Comparison of ENCODE assay signal across 33 cellular contexts in the genomic region with DNA sequence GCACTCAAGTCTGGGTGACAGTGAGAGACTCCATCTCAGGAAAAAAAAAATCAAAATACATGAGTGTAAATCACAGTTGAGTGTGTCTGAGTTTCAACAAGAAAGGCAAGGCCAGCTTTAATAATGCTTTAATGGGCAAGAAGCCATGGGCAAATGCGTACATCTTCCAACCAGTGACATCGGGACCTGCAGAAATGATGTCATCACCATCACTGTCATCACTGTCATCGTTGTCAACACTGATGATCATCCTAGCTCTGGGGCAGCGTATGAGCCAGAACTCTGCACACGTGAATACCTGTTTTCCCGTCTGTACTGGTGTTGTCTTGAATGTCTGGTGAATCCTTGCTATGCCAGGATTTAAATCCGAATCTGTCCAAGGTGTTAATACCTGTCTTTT.
A peak's percentile ranks its signal among the peaks of the same experiment; 100 is the strongest.
DNase-seq lines count a peak whose midpoint lies in the region; ATAC-seq, FAIRE-seq and TF ChIP-seq lines count a peak whose summit lies in the region.
"Had no signal": no experiment of that assay in that cellular context is flagged by ENCODE, and none has a peak within 500 bp of the region (broad histone marks: within the 10 kb centered on the region; RNA-seq: fewer than 3 reads in every experiment).

No MANE protein-coding gene starts in this region.

- H3K27ac ChIP-seq in HepG2 (ENCODE audit: extremely low read length, insufficient read depth, low read length), result no peak overlapping the region
- H3K27ac ChIP-seq in right lobe of liver, result no peak overlapping the region
- H3K27ac ChIP-seq in K562 (ENCODE audit: extremely low read depth, low read depth, low read length), result no peak overlapping the region
- no peak overlapping the region for H3K27ac ChIP-seq in heart left ventricle
- H3K27ac ChIP-seq: 22Rv1; A549; BLaER1; BLaER1 treated with 17β-estradiol and CSF1 and Interleukin-3, amounts not matched to agents 10 nM and 100 nM; C4-2B had no signal

- ATAC-seq in HepG2 (no peak), right lobe of liver (no peak), K562 (no peak), heart left ventricle (no peak), HG02884 (IDR thresholded peaks at IDR 0.05; ENCODE audit: unreplicated experiment) (no peak)
- ATAC-seq: A549; CD8-positive, alpha-beta T cell had no signal

- H3K36me3 ChIP-seq in HepG2 (replicated peaks in 1 of 2; ENCODE audit: control insufficient read depth in 1 of 2, insufficient read depth in 2 of 2, low read length in 2 of 2) (no peaks in the 10 kb centered on the region), right lobe of liver (no peaks in the 10 kb centered on the region), K562 (ENCODE audit: control insufficient read depth, insufficient read depth, low read length) (no peaks in the 10 kb centered on the region), bronchial epithelial cell (ENCODE audit: control insufficient read depth, insufficient read depth, low read length) (no peaks in the 10 kb centered on the region), heart left ventricle (no peaks in the 10 kb centered on the region)
- H3K36me3 ChIP-seq: BE2C; BLaER1; BLaER1 treated with 17β-estradiol and CSF1 and Interleukin-3, amounts not matched to agents 10 nM and 100 nM had no signal

- intact Hi-C loops in HepG2 (cut with micrococcal nuclease; ENCODE audit: unreplicated experiment), result no loop called here
- intact Hi-C loops in right lobe of liver (cut with DNase I), result no loop called here
- intact Hi-C loops in K562 (cut with micrococcal nuclease), result no loop called here
- intact Hi-C loops in heart left ventricle (cut with DNase I), result no loop called here

- BruUV-seq in HepG2 (replicated peaks; lab: Mats Ljungman, UMichigan) (no TSS peak), K562 (replicated peaks; lab: Mats Ljungman, UMichigan) (no TSS peak)

- WGBS in HepG2 (ENCODE audit: low lambda C conversion rate), result 18% methylated on average over 6 of the region's 7 CpGs
- 66% methylated on average over 6 of the region's 7 CpGs for WGBS in right lobe of liver (ENCODE audit: insufficient coverage, low coverage, low lambda C conversion rate, missing lambda C conversion rate)
- 0% methylated on average over 7 of the region's 7 CpGs for WGBS in K562 (ENCODE audit: insufficient coverage, low coverage, missing lambda C conversion rate)
- 77 to 85% (median 81%) methylated on average over 6 to 7 of the region's 7 CpGs for WGBS in heart left ventricle, 4 donors

- H4K20me1 ChIP-seq in HepG2 (ENCODE audit: insufficient read depth, low read length), result no peaks in the 10 kb centered on the region
- H4K20me1 ChIP-seq in K562 (replicated peaks; ENCODE audit: control insufficient read depth, insufficient read depth, low read length), result no peaks in the 10 kb centered on the region
- H4K20me1 ChIP-seq: BLaER1; BLaER1 treated with 17β-estradiol and CSF1 and Interleukin-3, amounts not matched to agents 10 nM and 100 nM had no signal

- POLR2A ChIA-PET in HepG2 (lab: Yijun Ruan, JAX), result no interaction called here
- POLR2A ChIA-PET in K562 (lab: Yijun Ruan, JAX), result no interaction called here

- H2AFZ ChIP-seq in HepG2 (ENCODE audit: low read length) (no peak overlapping the region), K562 (ENCODE audit: low read depth, low read length) (no peak overlapping the region)

- H3K4me3 ChIP-seq in HepG2 (replicated peaks in 1 of 3; ENCODE audit: insufficient read depth in 1 of 3, low read depth in 2 of 3, low read length in 3 of 3) (no peak overlapping the region), right lobe of liver (no peak overlapping the region), K562 (no peak overlapping the region), bronchial epithelial cell (ENCODE audit: low read depth, low read length) (no peak overlapping the region), heart left ventricle (no peak overlapping the region)
- H3K4me3 ChIP-seq: A549; BLaER1; BLaER1 treated with 17β-estradiol and CSF1 and Interleukin-3, amounts not matched to agents 10 nM and 100 nM had no signal

- H3K27me3 ChIP-seq in HepG2 (ENCODE audit: control insufficient read depth in 1 of 2, insufficient read depth in 2 of 2, low read length in 2 of 2) (peaks cover 2 to 66% of the 10 kb centered on the region in 2 experiments; a peak in 4 of 5 replicates), right lobe of liver (no peaks in the 10 kb centered on the region), K562 (ENCODE audit: control insufficient read depth in 2 of 2, insufficient read depth in 2 of 2, low read length in 2 of 2) (peaks cover 4 to 43% of the 10 kb centered on the region in 2 experiments; a peak in 4 of 5 replicates), bronchial epithelial cell (ENCODE audit: control insufficient read depth, insufficient read depth, low read length) (no peaks in the 10 kb centered on the region), heart left ventricle (peaks cover 0 to 9% (median 0%) of the 10 kb centered on the region in 9 donors)
- H3K27me3 ChIP-seq: BE2C; BLaER1; BLaER1 treated with 17β-estradiol and CSF1 and Interleukin-3, amounts not matched to agents 10 nM and 100 nM had no signal

- H3K9me3 ChIP-seq in HepG2 (ENCODE audit: low read length) (no peaks in the 10 kb centered on the region), right lobe of liver (no peaks in the 10 kb centered on the region), K562 (replicated peaks; ENCODE audit: control insufficient read depth, insufficient read depth, low read depth, low read length) (no peaks in the 10 kb centered on the region), heart left ventricle (no peaks in the 10 kb centered on the region)
- H3K9me3 ChIP-seq: A549, Caco-2 had no signal

- no peak for FAIRE-seq in HepG2 (lab: Jason Lieb, UNC)
- no peak for FAIRE-seq in K562 (lab: Jason Lieb, UNC)
- FAIRE-seq in bronchial epithelial cell (lab: Jason Lieb, UNC), result peak; percentile 50
- FAIRE-seq: A204.1, A549, D721Med had no signal

- no peaks in the 10 kb centered on the region for H3K79me2 ChIP-seq in HepG2 (ENCODE audit: insufficient read depth, low read length)
- no peaks in the 10 kb centered on the region for H3K79me2 ChIP-seq in K562 (ENCODE audit: control insufficient read depth, insufficient read depth, low read length)

- H3K4me1 ChIP-seq in HepG2 (ENCODE audit: insufficient read depth, low read length) (no peaks in the 10 kb centered on the region), right lobe of liver (no peaks in the 10 kb centered on the region), K562 (replicated peaks in 1 of 2; ENCODE audit: control insufficient read depth in 2 of 2, insufficient read depth in 2 of 2, low read length in 2 of 2) (no peaks in the 10 kb centered on the region), heart left ventricle (peaks cover 0 to 5% (median 0%) of the 10 kb centered on the region in 12 donors)
- H3K4me1 ChIP-seq: A549; BE2C; BLaER1; BLaER1 treated with 17β-estradiol and CSF1 and Interleukin-3, amounts not matched to agents 10 nM and 100 nM; Caco-2 had no signal

- TF ChIP-seq POLR2A in HepG2 (IDR thresholded peaks at IDR 0.05; ENCODE audit: insufficient read depth in 1 of 2, low read depth in 2 of 2, low read length in 2 of 2), result no peak
- TF ChIP-seq POLR2A in right lobe of liver (IDR thresholded peaks at IDR 0.05), result no peak
- no peak for TF ChIP-seq POLR2A in K562 (conservative IDR thresholded peaks at IDR 0.05)
- no peak for TF ChIP-seq POLR2A in heart left ventricle (IDR thresholded peaks at IDR 0.05)

- no peak for TF ChIP-seq CTCF in HepG2 (CRISPR knock-in tag; IDR thresholded peaks at IDR 0.05)
- TF ChIP-seq CTCF in right lobe of liver (IDR thresholded peaks at IDR 0.05), result no peak
- no peak for TF ChIP-seq CTCF in K562 (IDR thresholded peaks at IDR 0.05 in 2 of 3, conservative IDR thresholded peaks at IDR 0.05 in 1 of 3; ENCODE audit: insufficient read depth in 2 of 3, low read depth in 1 of 3, low read length in 3 of 3)
- TF ChIP-seq CTCF in bronchial epithelial cell (IDR thresholded peaks at IDR 0.05; ENCODE audit: insufficient read depth, low read length, severe bottlenecking), result no peak
- no peak for TF ChIP-seq CTCF in heart left ventricle (IDR thresholded peaks at IDR 0.05)

- CTCF ChIA-PET in HepG2 (lab: Yijun Ruan, JAX; ENCODE audit: low intra/inter-chr PET ratio, low total read pairs) (no interaction called here), K562 (lab: Yijun Ruan, JAX; ENCODE audit: low intra/inter-chr PET ratio) (no interaction called here)

- TF ChIP-seq EP300 in HepG2 (IDR thresholded peaks at IDR 0.05; ENCODE audit: low read depth in 2 of 2, low read length in 2 of 2), result no peak
- no peak for TF ChIP-seq EP300 in HepG2 (CRISPR knock-in tag; IDR thresholded peaks at IDR 0.05; ENCODE audit: borderline replicate concordance)
- no peak for TF ChIP-seq EP300 in K562 (IDR thresholded peaks at IDR 0.05; ENCODE audit: low read length)

- no peaks in the 10 kb centered on the region for H3K9me1 ChIP-seq in K562 (ENCODE audit: control insufficient read depth, insufficient read depth, low read length)

- DNase-seq in HepG2 (ENCODE audit: low spot score) (no peak), right lobe of liver (no peak), K562 (ENCODE audit: extremely low read depth in 1 of 4, low spot score in 3 of 4) (no peak), bronchial epithelial cell (ENCODE audit: low read depth) (no peak), heart left ventricle (no peak)
- DNase-seq: 8988T; ACHN; AML-193; BE2C; C1 segment of cervical spinal cord; Caco-2; Calu3; CD4-positive, alpha-beta memory T cell; CD4-positive, alpha-beta T cell; CD4-positive, CD25-positive, alpha-beta regulatory T cell; CD8-positive, alpha-beta memory T cell; CD8-positive, alpha-beta T cell; COR-L47; DMS 273 treated with DMSO at 0.1 percent for 48 hours; DMS153; DMS53; DMS79; DMS79 treated with DMSO at 0.1 percent for 48 hours; DND-41; EL had no signal

- H3K4me2 ChIP-seq in HepG2 (ENCODE audit: low read depth, low read length), result no peak overlapping the region
- no peak overlapping the region for H3K4me2 ChIP-seq in K562 (ENCODE audit: insufficient read depth, low read length)
- H3K4me2 ChIP-seq: A549; BLaER1; BLaER1 treated with 17β-estradiol and CSF1 and Interleukin-3, amounts not matched to agents 10 nM and 100 nM had no signal

- in situ Hi-C loops in HepG2 (cut with HindIII; ENCODE audit: extremely low pct_ligation_motif_present, low pct_unique_long_range_greater_than_20kb), result no loop called here
- in situ Hi-C loops in K562 (cut with MboI), result no loop called here

- no peak for TF ChIP-seq RAD21 in HepG2 (CRISPR knock-in tag; IDR thresholded peaks at IDR 0.05)
- no peak for TF ChIP-seq RAD21 in K562 (CRISPR knock-in tag; conservative IDR thresholded peaks at IDR 0.05 in 1 of 2, IDR thresholded peaks at IDR 0.05 in 1 of 2)

- H3K9ac ChIP-seq in HepG2 (ENCODE audit: insufficient read depth, low read depth, low read length) (no peak overlapping the region), K562 (ENCODE audit: insufficient read depth in 1 of 2, low read depth in 2 of 2, low read length in 2 of 2) (no peak overlapping the region)
- H3K9ac ChIP-seq: BLaER1; BLaER1 treated with 17β-estradiol and CSF1 and Interleukin-3, amounts not matched to agents 10 nM and 100 nM had no signal

TF ChIP-seq in HepG2, 621 proteins besides CTCF, POLR2A, EP300 and RAD21 (continues in another document):
- TF ChIP-seq ZNF331 (CRISPR knock-in tag; IDR thresholded peaks at IDR 0.05), result no peak
